ENCODE assay signal across 21 cellular contexts in the genomic region with DNA sequence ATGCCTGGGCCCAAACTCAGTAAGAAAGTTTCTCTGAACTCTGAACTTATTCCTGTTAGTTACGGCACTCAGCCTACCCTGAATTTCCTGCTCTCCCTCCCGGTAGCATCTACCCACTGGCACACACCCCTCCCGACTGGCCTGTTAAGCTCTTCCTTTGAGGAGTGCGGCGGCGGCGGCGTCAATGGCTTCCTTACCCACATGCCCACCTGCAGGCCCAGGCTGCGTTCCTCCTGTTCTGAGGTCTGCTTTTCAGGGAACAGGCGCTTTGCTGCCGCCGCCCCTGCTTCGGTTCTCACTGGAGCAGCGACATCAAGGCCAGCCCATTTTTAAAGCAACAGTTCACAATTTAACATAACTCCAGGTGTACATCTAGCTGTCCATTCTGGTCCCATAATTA.
"Had no signal": no experiment of that assay in that cellular context is flagged by ENCODE, and none has a peak within 500 bp of the region (broad histone marks: within the 10 kb centered on the region; RNA-seq: fewer than 3 reads in every experiment).

No MANE protein-coding gene starts in this region.

- ATAC-seq: activated naive CD8-positive, alpha-beta T cell treated with anti-CD3 and anti-CD28 coated beads, Interleukin-2, amount 50 U/mL, for 24 hours; left cardiac atrium; naive thymus-derived CD8-positive, alpha-beta T cell; right cardiac atrium had no signal

- H3K4me3 Mint-ChIP-seq: activated naive CD4-positive, alpha-beta T cell treated with anti-CD3 and anti-CD28 coated beads for 36 hours; activated naive CD8-positive, alpha-beta T cell treated with anti-CD3 and anti-CD28 coated beads, Interleukin-2, amount 50 U/mL, for 24 hours; naive thymus-derived CD8-positive, alpha-beta T cell; T-helper 2 cell treated with Interferon-gamma antibody and Interleukin-4, amounts not matched to agents 5 μg/mL and 100 μg/mL, for 36 hours had no signal

- H3K4me1 ChIP-seq: transverse colon had no signal

- H3K4me3 ChIP-seq: smooth muscle cell, transverse colon had no signal

- H3K27ac ChIP-seq: transverse colon had no signal

- H3K27me3 ChIP-seq: transverse colon had no signal

- H3K27me3 Mint-ChIP-seq: activated naive CD8-positive, alpha-beta T cell treated with anti-CD3 and anti-CD28 coated beads, Interleukin-2, amount 50 U/mL, for 24 hours had no signal

- H3K27ac Mint-ChIP-seq: activated naive CD4-positive, alpha-beta T cell treated with anti-CD3 and anti-CD28 coated beads for 36 hours; activated naive CD8-positive, alpha-beta T cell treated with anti-CD3 and anti-CD28 coated beads, Interleukin-2, amount 50 U/mL, for 24 hours; activated T-helper 2 cell treated with anti-CD3 and anti-CD28 coated beads, Interferon-gamma antibody, Interleukin-2, Interleukin-4, amounts not matched to agents 10 μg/mL and 5 μg/mL and 100 μg/mL, durations not matched to agents 14 hours and 24 hours and 36 hours; naive thymus-derived CD8-positive, alpha-beta T cell; progenitor cell of endocrine pancreas; T-helper 2 cell treated with Interferon-gamma antibody and Interleukin-4, amounts not matched to agents 5 μg/mL and 100 μg/mL, for 36 hours had no signal

- H3K36me3 ChIP-seq: transverse colon had no signal

- H3K4me1 Mint-ChIP-seq: activated naive CD8-positive, alpha-beta T cell treated with anti-CD3 and anti-CD28 coated beads, Interleukin-2, amount 50 U/mL, for 24 hours had no signal

- DNase-seq: activated CD4-positive, alpha-beta T cell treated with anti-CD3 and anti-CD28 coated beads, Interleukin-2, amount 50 U/mL, for 4 hours; activated CD4-positive, CD25-positive, alpha-beta regulatory T cell treated with anti-CD3 and anti-CD28 coated beads, Interleukin-2, amount 50 U/mL, for 72 hours; activated naive CD4-positive, alpha-beta T cell treated with anti-CD3 and anti-CD28 coated beads for 36 hours; activated naive CD8-positive, alpha-beta T cell treated with anti-CD3 and anti-CD28 coated beads, Interleukin-2, amount 50 U/mL, for 24 hours; activated T-cell treated with anti-CD3 and anti-CD28 coated beads, Interleukin-2, amount 50 U/mL, for 1 hour; aorta; cortex of kidney; effector CD4-positive, alpha-beta T cell; foreskin melanocyte; left cardiac atrium; naive thymus-derived CD8-positive, alpha-beta T cell; stimulated activated CD4-positive, alpha-beta T cell treated with anti-CD3 and anti-CD28 coated beads, Interleukin-4, amount 100 ng/mL, for 4 hours; stimulated activated CD8-positive, alpha-beta memory T cell treated with anti-CD3 and anti-CD28 coated beads, Interleukin-4, amount 100 ng/mL, for 48 hours; stimulated activated naive CD4-positive, alpha-beta T cell treated with Interleukin-2 at 50 U/mL for 16 hours; substantia nigra; transverse colon had no signal
